ENCODE assay signal across 1 cellular context in genomic region chr6:89792881-89793280, GRCh38.
TF ChIP-seq lines count a peak whose summit lies in the region.

No MANE protein-coding gene starts in this region.

TF ChIP-seq in WTC11, 78 proteins besides CTCF, POLR2A, EP300 and RAD21 (continued from another document):
- TF ChIP-seq FOXP4 (CRISPR knock-in tag; IDR thresholded peaks at IDR 0.05) = no peak
